Comparison of ENCODE assay signal across 2 cellular contexts in the genomic region with DNA sequence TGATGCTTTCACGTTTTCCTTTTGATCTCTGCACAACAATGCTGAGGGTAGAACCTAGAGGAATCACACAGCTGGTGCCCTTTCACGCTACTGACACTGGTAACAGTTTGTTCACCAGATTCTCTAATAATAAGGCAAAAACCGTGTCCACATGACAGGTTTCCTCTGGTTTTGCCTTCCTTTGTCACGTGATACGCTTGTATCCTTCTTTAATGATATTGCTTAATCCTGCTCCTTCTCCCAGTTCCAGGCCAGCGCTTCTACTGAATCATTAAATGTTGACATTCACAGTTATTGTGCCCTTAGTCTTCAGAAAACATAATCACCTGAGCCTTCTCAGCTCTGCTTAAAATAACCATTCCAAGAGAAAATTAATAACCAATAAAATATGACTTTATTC.
TF ChIP-seq lines count a peak whose summit lies in the region.

No MANE protein-coding gene starts in this region.

TF ChIP-seq in HepG2, 621 proteins besides CTCF, POLR2A, EP300 and RAD21:
- TF ChIP-seq RAD51 (IDR thresholded peaks at IDR 0.05; ENCODE audit: borderline replicate concordance) (peak; percentile 64; the same call in 1 of the 2 replicates), KLF15 (CRISPR knock-in tag; IDR thresholded peaks at IDR 0.05; ENCODE audit: borderline replicate concordance) (no peak), ARHGAP35 (CRISPR knock-in tag; IDR thresholded peaks at IDR 0.05; ENCODE audit: borderline replicate concordance) (no peak), KDM5A (IDR thresholded peaks at IDR 0.05; ENCODE audit: borderline replicate concordance, low read length) (no peak), CEBPB (IDR thresholded peaks at IDR 0.05; ENCODE audit: borderline replicate concordance, low read depth, low read length) (no peak)
- TF ChIP-seq, protein P1, sequence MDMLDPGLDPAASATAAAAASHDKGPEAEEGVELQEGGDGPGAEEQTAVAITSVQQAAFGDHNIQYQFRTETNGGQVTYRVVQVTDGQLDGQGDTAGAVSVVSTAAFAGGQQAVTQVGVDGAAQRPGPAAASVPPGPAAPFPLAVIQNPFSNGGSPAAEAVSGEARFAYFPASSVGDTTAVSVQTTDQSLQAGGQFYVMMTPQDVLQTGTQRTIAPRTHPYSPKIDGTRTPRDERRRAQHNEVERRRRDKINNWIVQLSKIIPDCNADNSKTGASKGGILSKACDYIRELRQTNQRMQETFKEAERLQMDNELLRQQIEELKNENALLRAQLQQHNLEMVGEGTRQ (IDR thresholded peaks at IDR 0.05; ENCODE audit: low read depth, low read length): peak; percentile 53; the same call in 1 of the 2 replicates
- TF ChIP-seq, protein P1 (CRISPR knock-in tag; IDR thresholded peaks at IDR 0.05; ENCODE audit: borderline replicate concordance): no peak
- TF ChIP-seq, protein P2, sequence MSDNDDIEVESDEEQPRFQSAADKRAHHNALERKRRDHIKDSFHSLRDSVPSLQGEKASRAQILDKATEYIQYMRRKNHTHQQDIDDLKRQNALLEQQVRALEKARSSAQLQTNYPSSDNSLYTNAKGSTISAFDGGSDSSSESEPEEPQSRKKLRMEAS (IDR thresholded peaks at IDR 0.05): no peak
- TF ChIP-seq, protein P3, sequence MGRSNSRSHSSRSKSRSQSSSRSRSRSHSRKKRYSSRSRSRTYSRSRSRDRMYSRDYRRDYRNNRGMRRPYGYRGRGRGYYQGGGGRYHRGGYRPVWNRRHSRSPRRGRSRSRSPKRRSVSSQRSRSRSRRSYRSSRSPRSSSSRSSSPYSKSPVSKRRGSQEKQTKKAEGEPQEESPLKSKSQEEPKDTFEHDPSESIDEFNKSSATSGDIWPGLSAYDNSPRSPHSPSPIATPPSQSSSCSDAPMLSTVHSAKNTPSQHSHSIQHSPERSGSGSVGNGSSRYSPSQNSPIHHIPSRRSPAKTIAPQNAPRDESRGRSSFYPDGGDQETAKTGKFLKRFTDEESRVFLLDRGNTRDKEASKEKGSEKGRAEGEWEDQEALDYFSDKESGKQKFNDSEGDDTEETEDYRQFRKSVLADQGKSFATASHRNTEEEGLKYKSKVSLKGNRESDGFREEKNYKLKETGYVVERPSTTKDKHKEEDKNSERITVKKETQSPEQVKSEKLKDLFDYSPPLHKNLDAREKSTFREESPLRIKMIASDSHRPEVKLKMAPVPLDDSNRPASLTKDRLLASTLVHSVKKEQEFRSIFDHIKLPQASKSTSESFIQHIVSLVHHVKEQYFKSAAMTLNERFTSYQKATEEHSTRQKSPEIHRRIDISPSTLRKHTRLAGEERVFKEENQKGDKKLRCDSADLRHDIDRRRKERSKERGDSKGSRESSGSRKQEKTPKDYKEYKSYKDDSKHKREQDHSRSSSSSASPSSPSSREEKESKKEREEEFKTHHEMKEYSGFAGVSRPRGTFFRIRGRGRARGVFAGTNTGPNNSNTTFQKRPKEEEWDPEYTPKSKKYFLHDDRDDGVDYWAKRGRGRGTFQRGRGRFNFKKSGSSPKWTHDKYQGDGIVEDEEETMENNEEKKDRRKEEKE (IDR thresholded peaks at IDR 0.05): no peak
- TF ChIP-seq, protein P4, sequence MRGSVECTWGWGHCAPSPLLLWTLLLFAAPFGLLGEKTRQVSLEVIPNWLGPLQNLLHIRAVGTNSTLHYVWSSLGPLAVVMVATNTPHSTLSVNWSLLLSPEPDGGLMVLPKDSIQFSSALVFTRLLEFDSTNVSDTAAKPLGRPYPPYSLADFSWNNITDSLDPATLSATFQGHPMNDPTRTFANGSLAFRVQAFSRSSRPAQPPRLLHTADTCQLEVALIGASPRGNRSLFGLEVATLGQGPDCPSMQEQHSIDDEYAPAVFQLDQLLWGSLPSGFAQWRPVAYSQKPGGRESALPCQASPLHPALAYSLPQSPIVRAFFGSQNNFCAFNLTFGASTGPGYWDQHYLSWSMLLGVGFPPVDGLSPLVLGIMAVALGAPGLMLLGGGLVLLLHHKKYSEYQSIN (CRISPR knock-in tag; IDR thresholded peaks at IDR 0.05; ENCODE audit: borderline replicate concordance): no peak

TF ChIP-seq in GM12878, 131 proteins besides CTCF, POLR2A, EP300 and RAD21:
- peak; percentile 56; the same call in 1 of the 2 replicates for TF ChIP-seq RAD51 (IDR thresholded peaks at IDR 0.05)
- no peak for TF ChIP-seq BRCA1 (IDR thresholded peaks at IDR 0.05; ENCODE audit: low read depth, low read length)
